Comparison of ENCODE assay signal across 17 cellular contexts in genomic region chr10:68756246-68756645, GRCh38. TPM values are rescaled to one million over a fixed set of nuclear protein-coding genes. Genes with fewer than 3 reads are reported as not detected.
DNase-seq lines count a peak whose midpoint lies in the region; ATAC-seq, FAIRE-seq and TF ChIP-seq lines count a peak whose summit lies in the region.
"Had no signal": no experiment of that assay in that cellular context is flagged by ENCODE, and none has a peak within 500 bp of the region (broad histone marks: within the 10 kb centered on the region; RNA-seq: fewer than 3 reads in every experiment).

No MANE protein-coding gene starts in this region.

- H3K4me3 ChIP-seq in HEK293 (ENCODE audit: low read depth, low read length) = no peak overlapping the region
- no peak overlapping the region for H3K4me3 ChIP-seq in GM12878

- RAD21 ChIA-PET in GM12878 (lab: Charles Lee; ENCODE audit: unreplicated experiment) = no interaction called here

- POLR2A ChIA-PET in HEK293 (lab: Yijun Ruan, JAX) (interaction anchor here (0.9 kb wide), 1 partner anchor 15 kb away, joined by 3 read pairs; no protein-coding TSS in a partner anchor), GM12878 (lab: Charles Lee) (no interaction called here)

- no peaks in the 10 kb centered on the region for H3K79me2 ChIP-seq in GM12878 (ENCODE audit: control insufficient read depth, insufficient read depth, low read length)

- no peaks in the 10 kb centered on the region for H3K4me1 Mint-ChIP-seq in glutamatergic neuron (ENCODE audit: low read depth, unreplicated experiment)
- no peaks in the 10 kb centered on the region for H3K4me1 Mint-ChIP-seq in nephron progenitor cell
- H3K4me1 Mint-ChIP-seq in natural killer cell treated with Interleukin-12 subunit alpha and Interleukin-12 subunit beta and Interleukin-15 and Interleukin-18, amount 100 ng/mL, for 72 hours (ENCODE audit: low read depth in 2 of 2) = no peaks in the 10 kb centered on the region
- H3K4me1 Mint-ChIP-seq: B cell had no signal

- in situ Hi-C loops in GM12878 (cut with MboI) = no loop called here

- H3K4me1 ChIP-seq in HEK293 (ENCODE audit: control insufficient read depth, insufficient read depth, low read length) = no peaks in the 10 kb centered on the region
- H3K4me1 ChIP-seq in GM12878 (ENCODE audit: control insufficient read depth, insufficient read depth, low read length) = no peaks in the 10 kb centered on the region

- TSS peak; percentile 14 for BruUV-seq in GM12878 (replicated peaks; lab: Mats Ljungman, UMichigan)

- no peak for DNase-seq in GM12878 (ENCODE audit: low read depth, low spot score)
- DNase-seq in glutamatergic neuron = no peak
- DNase-seq in nephron progenitor cell = no peak
- no peak for DNase-seq in natural killer cell treated with Interleukin-12 subunit alpha and Interleukin-12 subunit beta and Interleukin-15 and Interleukin-18, amount 100 ng/mL, for 72 hours (ENCODE audit: low spot score)
- DNase-seq in HuH-7 (ENCODE audit: low spot score) = no peak
- no peak for DNase-seq in NCI-H774 (lab: John Stamatoyannopoulos, UW)
- no peak for DNase-seq in HuH-7.5 (ENCODE audit: low spot score)
- DNase-seq: C1 segment of cervical spinal cord; Calu3; CD4-positive, alpha-beta T cell; DMS 273 treated with DMSO at 0.1 percent for 48 hours; DMS79 treated with DMSO at 0.1 percent for 48 hours; EL; H7 had no signal

- no peaks in the 10 kb centered on the region for H3K27me3 ChIP-seq in GM12878 (replicated peaks in 1 of 2; ENCODE audit: control insufficient read depth in 2 of 2, insufficient read depth in 2 of 2, low read length in 1 of 2)

- H3K27ac Mint-ChIP-seq in glutamatergic neuron (ENCODE audit: unreplicated experiment) (peak overlapping the region; percentile 82), nephron progenitor cell (peak overlapping the region; percentile 90)
- H3K27ac Mint-ChIP-seq in natural killer cell treated with Interleukin-12 subunit alpha and Interleukin-12 subunit beta and Interleukin-15 and Interleukin-18, amount 100 ng/mL, for 72 hours = no peak overlapping the region
- H3K27ac Mint-ChIP-seq: B cell; CD4-positive, alpha-beta T cell had no signal

- intact Hi-C loops in GM12878 (cut with micrococcal nuclease; ENCODE audit: unreplicated experiment) = no loop called here

- H3K9me3 ChIP-seq in HEK293 (ENCODE audit: control insufficient read depth, insufficient read depth, low read depth, low read length) (no peaks in the 10 kb centered on the region), GM12878 (replicated peaks; ENCODE audit: control insufficient read depth, insufficient read depth, low read length) (no peaks in the 10 kb centered on the region)

- 97% methylated on average over 12 of the region's 12 CpGs for WGBS in GM12878 (ENCODE audit: insufficient coverage, insufficient replicate concordance, low lambda C conversion rate, missing lambda C conversion rate)

- H3K9me3 Mint-ChIP-seq in glutamatergic neuron (ENCODE audit: unreplicated experiment) = no peaks in the 10 kb centered on the region
- no peaks in the 10 kb centered on the region for H3K9me3 Mint-ChIP-seq in nephron progenitor cell
- H3K9me3 Mint-ChIP-seq in natural killer cell treated with Interleukin-12 subunit alpha and Interleukin-12 subunit beta and Interleukin-15 and Interleukin-18, amount 100 ng/mL, for 72 hours = no peaks in the 10 kb centered on the region
- H3K9me3 Mint-ChIP-seq: CD4-positive, alpha-beta T cell had no signal

- no peak overlapping the region for H3K4me2 ChIP-seq in GM12878 (ENCODE audit: control insufficient read depth, insufficient read depth)

- H3K27ac ChIP-seq in HEK293 (ENCODE audit: extremely low read depth, low read depth, low read length) = no peak overlapping the region
- H3K27ac ChIP-seq in GM12878 (ENCODE audit: control insufficient read depth, insufficient read depth) = no peak overlapping the region

- CTCF ChIA-PET in HEK293 (lab: Yijun Ruan, JAX) = interaction anchor here (1.7 kb wide), 1 partner anchor 143 kb away, joined by 3 read pairs; no protein-coding TSS in a partner anchor
- CTCF ChIA-PET in GM12878 (lab: Yijun Ruan, JAX) = interaction anchor here (0.8 kb wide), 1 partner anchor 544 kb away, joined by 3 read pairs; no protein-coding TSS in a partner anchor

- H2AFZ ChIP-seq in GM12878 (ENCODE audit: control insufficient read depth, low read depth, low read length) = no peak overlapping the region

- no peak for FAIRE-seq in GM12878 (lab: Jason Lieb, UNC)
- FAIRE-seq: G401.6 had no signal

- H3K9ac ChIP-seq in GM12878 (ENCODE audit: control insufficient read depth, insufficient read depth, low read length) = no peak overlapping the region

- TF ChIP-seq POLR2A in GM12878 (IDR thresholded peaks at IDR 0.05; ENCODE audit: low read depth, low read length) = no peak

- H4K20me1 ChIP-seq in GM12878 (ENCODE audit: control insufficient read depth, insufficient read depth) = no peaks in the 10 kb centered on the region

- H3K27me3 Mint-ChIP-seq in glutamatergic neuron (ENCODE audit: unreplicated experiment) (no peaks in the 10 kb centered on the region), nephron progenitor cell (ENCODE audit: low read depth, poor library complexity) (no peaks in the 10 kb centered on the region)
- no peaks in the 10 kb centered on the region for H3K27me3 Mint-ChIP-seq in natural killer cell treated with Interleukin-12 subunit alpha and Interleukin-12 subunit beta and Interleukin-15 and Interleukin-18, amount 100 ng/mL, for 72 hours
- H3K27me3 Mint-ChIP-seq: B cell; CD4-positive, alpha-beta T cell had no signal

- no peak for TF ChIP-seq EP300 in GM12878 (IDR thresholded peaks at IDR 0.05; ENCODE audit: borderline replicate concordance in 1 of 2, control insufficient read depth in 1 of 2, low read depth in 2 of 2, low read length in 2 of 2)

- TF ChIP-seq CTCF in HEK293 (tag by site-specific recombination; IDR thresholded peaks at IDR 0.05) (no peak), GM12878 (IDR thresholded peaks at IDR 0.05 in 2 of 3, conservative IDR thresholded peaks at IDR 0.05 in 1 of 3; ENCODE audit: control insufficient read depth in 2 of 3, extremely low read depth in 1 of 3, insufficient read depth in 1 of 3, low read depth in 3 of 3, low read length in 3 of 3) (no peak), glutamatergic neuron (IDR thresholded peaks at IDR 0.05; ENCODE audit: partially characterized antibody, unreplicated experiment) (no peak), nephron progenitor cell (IDR thresholded peaks at IDR 0.05) (no peak)

- H3K4me3 Mint-ChIP-seq in glutamatergic neuron (ENCODE audit: unreplicated experiment) (no peak overlapping the region), nephron progenitor cell (no peak overlapping the region)
- no peak overlapping the region for H3K4me3 Mint-ChIP-seq in natural killer cell treated with Interleukin-12 subunit alpha and Interleukin-12 subunit beta and Interleukin-15 and Interleukin-18, amount 100 ng/mL, for 72 hours
- H3K4me3 Mint-ChIP-seq: B cell; CD4-positive, alpha-beta T cell had no signal

- SMC1A ChIA-PET in GM12878 (lab: Charles Lee; ENCODE audit: uncharacterized antibody, unreplicated experiment) = interaction anchor here (1.0 kb wide), 1 partner anchor 13 kb away, joined by 3 read pairs; no protein-coding TSS in a partner anchor

- no peak for ATAC-seq in GM12878
- ATAC-seq in natural killer cell treated with Interleukin-12 subunit alpha and Interleukin-12 subunit beta and Interleukin-15 and Interleukin-18, amount 100 ng/mL, for 72 hours = no peak

- H3K36me3 ChIP-seq in HEK293 (ENCODE audit: control insufficient read depth in 2 of 2, insufficient read depth in 1 of 2, low read length in 2 of 2) (peaks cover 92 to 99% of the 10 kb centered on the region in 2 experiments), GM12878 (ENCODE audit: control insufficient read depth in 2 of 2, insufficient read depth in 2 of 2, low read length in 1 of 2) (peaks cover 6 to 47% of the 10 kb centered on the region in 2 experiments)

- no peaks in the 10 kb centered on the region for H3K36me3 Mint-ChIP-seq in glutamatergic neuron (ENCODE audit: unreplicated experiment)
- H3K36me3 Mint-ChIP-seq in nephron progenitor cell (ENCODE audit: low read depth) = peaks cover 93% of the 10 kb centered on the region
- peaks cover 14% of the 10 kb centered on the region for H3K36me3 Mint-ChIP-seq in natural killer cell treated with Interleukin-12 subunit alpha and Interleukin-12 subunit beta and Interleukin-15 and Interleukin-18, amount 100 ng/mL, for 72 hours

- TF ChIP-seq RAD21 in GM12878 (IDR thresholded peaks at IDR 0.05; ENCODE audit: insufficient read depth, low read depth, low read length) = no peak

TF ChIP-seq in HEK293, 187 proteins besides CTCF, POLR2A, EP300 and RAD21:
- TF ChIP-seq SCRT2 (tag by site-specific recombination; IDR thresholded peaks at IDR 0.05) (0 out of 2 replicates have a peak, but pooled peaks have one; percentile 26), SP7 (tag by site-specific recombination; IDR thresholded peaks at IDR 0.05) (no peak)

RNA-seq across cellular contexts. Expression of gene CCAR1, which starts 35.2 kb away (rescaled TPM):
- 197 and 209 TPM in 2 replicates for total RNA-seq in GM12878 (2013; cell fraction: nucleolus; rRNA removed)
- 63.6 and 66.1 TPM in 2 replicates for total RNA-seq in GM12878 (2014; rRNA removed)
- total RNA-seq in GM12878 (2014; rRNA removed; fragmentation: Illumina TruSeq; extraction: Trizol) = 107 and 117 TPM in 2 replicates
- total RNA-seq in GM12878 (2021) = 66.7 and 79.3 TPM in 2 replicates
- 20.3 TPM for polyA plus RNA-seq in GM12878 (2011; ENCODE audit: low read depth)
- 64.9 and 78.7 TPM in 2 replicates for polyA plus RNA-seq in GM12878 (2011; rRNA removed)
- 44.3 and 71.1 TPM in 2 replicates for polyA plus RNA-seq in GM12878 (2011; cell fraction: cytosol; rRNA removed)
- 127 and 131 TPM in 2 replicates for polyA plus RNA-seq in GM12878 (2011; cell fraction: nucleus; rRNA removed)
- polyA plus RNA-seq in GM12878 (2012) = 31.3 and 39.1 TPM in 2 replicates
- 110 and 147 TPM in 2 replicates for polyA plus RNA-seq in GM12878 (2014; fragmentation: Illumina TruSeq; extraction: Trizol)
- 10 to 100 TPM; 35.5 to 48.8 TPM for polyA plus RNA-seq in GM12878 (2014; fragmentation: Nextera tagmentation; extraction: Ambion mirVana)
- polyA plus RNA-seq in GM12878 (2014; rRNA removed) = 60.1 and 68.2 TPM in 2 replicates
- 100 to 1,000 TPM; 113 to 124 TPM for polyA plus RNA-seq in GM12878 (2016; fragmentation: Nextera tagmentation; extraction: Ambion mirVana)
- polyA minus RNA-seq in GM12878 (2011; rRNA and poly(A)+ RNA removed) = 80.0 and 129 TPM in 2 replicates
- polyA minus RNA-seq in GM12878 (2011; cell fraction: cytosol; rRNA and poly(A)+ RNA removed) = 19.1 and 22.7 TPM in 2 replicates
- polyA minus RNA-seq in GM12878 (2011; cell fraction: nucleus; rRNA and poly(A)+ RNA removed) = 60.1 and 83.6 TPM in 2 replicates
- 85.5 TPM for total RNA-seq in glutamatergic neuron (ENCODE audit: unreplicated experiment)
- total RNA-seq in natural killer cell treated with Interleukin-12 subunit alpha and Interleukin-12 subunit beta and Interleukin-15 and Interleukin-18, amount 100 ng/mL, for 72 hours = 100 to 1,000 TPM in 1 of 2 donors, 10 to 100 TPM in 1; 81.8 to 155 TPM

Comparison
In these comparisons a context has a peak if more than half of its experiments do, and no peak if none do; other contexts are left out.
1. H3K27ac Mint-ChIP-seq: peak in glutamatergic neuron (single experiment) and nephron progenitor cell (single experiment); none in natural killer cell treated with Interleukin-12 subunit alpha and Interleukin-12 subunit beta and Interleukin-15 and Interleukin-18, amount 100 ng/mL, for 72 hours (0 of 2).